ENCODE assay signal across 24 cellular contexts in genomic region chr11:107702109-107702660, GRCh38. TPM values are rescaled to one million over a fixed set of nuclear protein-coding genes. Genes with fewer than 3 reads are reported as not detected.
"Had no signal": no experiment of that assay in that cellular context is flagged by ENCODE, and none has a peak within 500 bp of the region (broad histone marks: within the 10 kb centered on the region; RNA-seq: fewer than 3 reads in every experiment).

No MANE protein-coding gene starts in this region.

- H3K79me2 ChIP-seq: parathyroid adenoma had no signal

- DNase-seq: effector memory CD4-positive, alpha-beta T cell; heart right ventricle; hypothalamus; islet precursor cell; mammary epithelial cell; naive B cell; retina; right lobe of liver; stimulated activated CD4-positive, alpha-beta T cell treated with anti-CD3 and anti-CD28 coated beads, Interleukin-12 subunit alpha, Interleukin-12 subunit beta, amount 100 ng/mL, for 4 hours; stimulated activated naive CD4-positive, alpha-beta T cell; stomach; substantia nigra; transverse colon had no signal

- H2AFZ ChIP-seq: parathyroid adenoma had no signal

- H3K36me3 ChIP-seq: heart right ventricle, prostate gland, right lobe of liver, stomach, thoracic aorta, transverse colon had no signal

- H3K4me3 ChIP-seq: heart right ventricle, prostate gland, right lobe of liver, skin epidermis, stomach, thoracic aorta, transverse colon had no signal

- H3K4me1 ChIP-seq: heart right ventricle, parathyroid adenoma, prostate gland, right lobe of liver, stomach, transverse colon had no signal

- FAIRE-seq: endometrium, frontal cortex had no signal

- H3K9ac ChIP-seq: parathyroid adenoma had no signal

- ATAC-seq: esophagus mucosa, heart right ventricle, left lobe of liver, right lobe of liver had no signal

- H3K27me3 ChIP-seq: right lobe of liver had no signal

- H3K27ac ChIP-seq: heart right ventricle, parathyroid adenoma, prostate gland, right lobe of liver, skin epidermis, stomach, thoracic aorta, transverse colon had no signal

- H3K9me3 ChIP-seq: heart right ventricle, prostate gland, right lobe of liver, stomach, thoracic aorta, transverse colon had no signal

RNA-seq across cellular contexts. Expression of gene SLN, which starts 9.7 kb away (rescaled TPM):
- total RNA-seq: fibroblast of lung, left lobe of liver, mammary epithelial cell, mesothelial cell of epicardium, omental fat pad, stomach had no signal
- polyA plus RNA-seq: fibroblast of lung, mammary epithelial cell had no signal
